2 cellular contexts compared by ENCODE assay signal in the genomic region with DNA sequence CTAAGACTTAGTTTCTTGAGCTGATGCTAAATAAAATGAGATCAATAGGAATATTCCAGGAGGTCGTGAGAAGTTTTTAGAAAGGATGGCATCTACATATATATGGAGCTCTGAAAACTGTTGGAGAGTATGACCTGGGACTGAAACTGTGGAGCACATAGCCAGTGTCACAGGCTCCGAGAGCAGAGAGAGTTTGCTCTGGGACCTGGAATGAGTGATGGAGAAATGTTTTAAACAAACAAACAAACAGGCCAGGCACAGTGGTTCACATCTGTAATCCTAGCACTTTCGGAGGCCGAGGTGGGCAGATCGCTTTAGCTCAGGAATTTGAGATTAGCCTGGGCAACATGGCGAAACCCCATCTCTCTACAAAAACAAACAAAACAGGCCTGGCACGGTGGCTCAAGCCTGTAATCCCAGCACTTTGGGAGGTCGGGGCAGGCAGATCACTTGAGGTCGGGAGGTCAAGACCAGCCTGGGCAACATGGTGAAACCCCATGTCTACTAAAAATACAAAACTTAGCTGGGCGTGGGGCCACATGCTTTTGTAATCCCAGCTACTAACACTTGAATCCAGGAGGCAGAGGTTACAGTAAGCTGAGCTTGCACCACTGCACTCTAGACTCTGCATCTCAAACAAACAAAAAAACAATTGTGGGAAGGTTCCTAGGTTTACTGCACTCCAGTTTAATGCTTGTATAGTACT.
TF ChIP-seq lines count a peak whose summit lies in the region.

No MANE protein-coding gene starts in this region.

TF ChIP-seq in IMR-90, 13 proteins besides CTCF, POLR2A, EP300 and RAD21:
- no peak for TF ChIP-seq SMC3 (IDR thresholded peaks at IDR 0.05; ENCODE audit: low read depth, low read length)
- TF ChIP-seq, protein P1, sequence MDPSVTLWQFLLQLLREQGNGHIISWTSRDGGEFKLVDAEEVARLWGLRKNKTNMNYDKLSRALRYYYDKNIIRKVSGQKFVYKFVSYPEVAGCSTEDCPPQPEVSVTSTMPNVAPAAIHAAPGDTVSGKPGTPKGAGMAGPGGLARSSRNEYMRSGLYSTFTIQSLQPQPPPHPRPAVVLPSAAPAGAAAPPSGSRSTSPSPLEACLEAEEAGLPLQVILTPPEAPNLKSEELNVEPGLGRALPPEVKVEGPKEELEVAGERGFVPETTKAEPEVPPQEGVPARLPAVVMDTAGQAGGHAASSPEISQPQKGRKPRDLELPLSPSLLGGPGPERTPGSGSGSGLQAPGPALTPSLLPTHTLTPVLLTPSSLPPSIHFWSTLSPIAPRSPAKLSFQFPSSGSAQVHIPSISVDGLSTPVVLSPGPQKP (IDR thresholded peaks at IDR 0.05; ENCODE audit: borderline replicate concordance, low read depth, low read length), result no peak
- TF ChIP-seq NFE2L2 (IDR thresholded peaks at IDR 0.05; ENCODE audit: low read depth, low read length), result no peak
- TF ChIP-seq CEBPB (IDR thresholded peaks at IDR 0.05; ENCODE audit: low read depth, low read length), result no peak
- TF ChIP-seq FOS (IDR thresholded peaks at IDR 0.05; ENCODE audit: low read depth, low read length), result no peak

TF ChIP-seq in HepG2, 621 proteins besides CTCF, POLR2A, EP300 and RAD21:
- TF ChIP-seq, protein P2, sequence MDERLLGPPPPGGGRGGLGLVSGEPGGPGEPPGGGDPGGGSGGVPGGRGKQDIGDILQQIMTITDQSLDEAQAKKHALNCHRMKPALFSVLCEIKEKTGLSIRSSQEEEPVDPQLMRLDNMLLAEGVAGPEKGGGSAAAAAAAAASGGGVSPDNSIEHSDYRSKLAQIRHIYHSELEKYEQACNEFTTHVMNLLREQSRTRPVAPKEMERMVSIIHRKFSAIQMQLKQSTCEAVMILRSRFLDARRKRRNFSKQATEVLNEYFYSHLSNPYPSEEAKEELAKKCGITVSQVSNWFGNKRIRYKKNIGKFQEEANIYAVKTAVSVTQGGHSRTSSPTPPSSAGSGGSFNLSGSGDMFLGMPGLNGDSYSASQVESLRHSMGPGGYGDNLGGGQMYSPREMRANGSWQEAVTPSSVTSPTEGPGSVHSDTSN (CRISPR knock-in tag; IDR thresholded peaks at IDR 0.05), result no peak
- TF ChIP-seq JUNB (CRISPR knock-in tag; IDR thresholded peaks at IDR 0.05; ENCODE audit: borderline replicate concordance) (no peak), MAFF (IDR thresholded peaks at IDR 0.05; ENCODE audit: low read depth, low read length) (no peak), SIX4 (CRISPR knock-in tag; IDR thresholded peaks at IDR 0.05) (no peak), STAT5B (CRISPR knock-in tag; IDR thresholded peaks at IDR 0.05) (no peak), HNRNPUL1 (IDR thresholded peaks at IDR 0.05; ENCODE audit: low read depth, low read length) (no peak), KDM2A (CRISPR knock-in tag; IDR thresholded peaks at IDR 0.05; ENCODE audit: borderline replicate concordance, low read depth) (no peak), GATAD2A (CRISPR knock-in tag; IDR thresholded peaks at IDR 0.05) (no peak), ZNF766 (CRISPR knock-in tag; IDR thresholded peaks at IDR 0.05; ENCODE audit: borderline replicate concordance) (no peak), ZNF549 (CRISPR knock-in tag; IDR thresholded peaks at IDR 0.05) (no peak), HNRNPLL (IDR thresholded peaks at IDR 0.05; ENCODE audit: low read depth, low read length, poor library complexity, severe bottlenecking) (no peak), CENPT (CRISPR knock-in tag; IDR thresholded peaks at IDR 0.05; ENCODE audit: low read depth) (no peak)
- TF ChIP-seq, protein P3, sequence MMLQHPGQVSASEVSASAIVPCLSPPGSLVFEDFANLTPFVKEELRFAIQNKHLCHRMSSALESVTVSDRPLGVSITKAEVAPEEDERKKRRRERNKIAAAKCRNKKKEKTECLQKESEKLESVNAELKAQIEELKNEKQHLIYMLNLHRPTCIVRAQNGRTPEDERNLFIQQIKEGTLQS (CRISPR knock-in tag; IDR thresholded peaks at IDR 0.05), result no peak
- TF ChIP-seq, protein P4, sequence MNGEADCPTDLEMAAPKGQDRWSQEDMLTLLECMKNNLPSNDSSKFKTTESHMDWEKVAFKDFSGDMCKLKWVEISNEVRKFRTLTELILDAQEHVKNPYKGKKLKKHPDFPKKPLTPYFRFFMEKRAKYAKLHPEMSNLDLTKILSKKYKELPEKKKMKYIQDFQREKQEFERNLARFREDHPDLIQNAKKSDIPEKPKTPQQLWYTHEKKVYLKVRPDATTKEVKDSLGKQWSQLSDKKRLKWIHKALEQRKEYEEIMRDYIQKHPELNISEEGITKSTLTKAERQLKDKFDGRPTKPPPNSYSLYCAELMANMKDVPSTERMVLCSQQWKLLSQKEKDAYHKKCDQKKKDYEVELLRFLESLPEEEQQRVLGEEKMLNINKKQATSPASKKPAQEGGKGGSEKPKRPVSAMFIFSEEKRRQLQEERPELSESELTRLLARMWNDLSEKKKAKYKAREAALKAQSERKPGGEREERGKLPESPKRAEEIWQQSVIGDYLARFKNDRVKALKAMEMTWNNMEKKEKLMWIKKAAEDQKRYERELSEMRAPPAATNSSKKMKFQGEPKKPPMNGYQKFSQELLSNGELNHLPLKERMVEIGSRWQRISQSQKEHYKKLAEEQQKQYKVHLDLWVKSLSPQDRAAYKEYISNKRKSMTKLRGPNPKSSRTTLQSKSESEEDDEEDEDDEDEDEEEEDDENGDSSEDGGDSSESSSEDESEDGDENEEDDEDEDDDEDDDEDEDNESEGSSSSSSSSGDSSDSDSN (CRISPR knock-in tag; IDR thresholded peaks at IDR 0.05), result no peak
- TF ChIP-seq, protein P5, sequence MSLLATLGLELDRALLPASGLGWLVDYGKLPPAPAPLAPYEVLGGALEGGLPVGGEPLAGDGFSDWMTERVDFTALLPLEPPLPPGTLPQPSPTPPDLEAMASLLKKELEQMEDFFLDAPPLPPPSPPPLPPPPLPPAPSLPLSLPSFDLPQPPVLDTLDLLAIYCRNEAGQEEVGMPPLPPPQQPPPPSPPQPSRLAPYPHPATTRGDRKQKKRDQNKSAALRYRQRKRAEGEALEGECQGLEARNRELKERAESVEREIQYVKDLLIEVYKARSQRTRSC (CRISPR knock-in tag; IDR thresholded peaks at IDR 0.05; ENCODE audit: low read depth), result no peak
TF ChIP-seq in HepG2: peak in this region for 0.
